ENCODE assay signal across 25 cellular contexts in the genomic region with DNA sequence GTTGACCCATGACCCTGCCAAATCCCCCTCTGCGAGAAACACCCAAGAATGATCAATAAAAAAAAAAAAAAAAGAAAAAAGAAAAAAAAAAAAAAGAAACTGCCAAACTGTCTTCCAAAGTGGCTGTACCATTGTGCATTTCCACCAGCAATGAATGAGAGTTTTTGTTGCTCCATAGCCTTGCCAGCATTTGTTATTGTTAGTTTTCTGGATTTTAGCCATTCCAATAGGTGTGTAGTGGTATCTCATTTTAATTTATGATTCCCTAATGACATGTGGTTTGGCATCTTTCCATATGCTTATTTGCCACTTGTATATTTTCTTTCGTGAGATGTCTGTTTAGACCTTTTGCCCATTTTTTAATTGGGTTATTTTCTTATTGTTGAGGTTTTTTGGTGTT.
"Had no signal": no experiment of that assay in that cellular context is flagged by ENCODE, and none has a peak within 500 bp of the region (broad histone marks: within the 10 kb centered on the region; RNA-seq: fewer than 3 reads in every experiment).

No MANE protein-coding gene starts in this region.

- H3K27me3 Mint-ChIP-seq: naive thymus-derived CD8-positive, alpha-beta T cell; stimulated activated naive CD8-positive, alpha-beta T cell treated with anti-CD3 and anti-CD28 coated beads, Interleukin-15, Interleukin-2, amounts not matched to agents 100 ng/mL and 50 ng/mL, for 24 hours had no signal

- H3K27ac Mint-ChIP-seq: naive thymus-derived CD8-positive, alpha-beta T cell; nephron; stimulated activated effector memory CD8-positive, alpha-beta T cell treated with anti-CD3 and anti-CD28 coated beads, Interleukin-12 subunit alpha, Interleukin-12 subunit beta, amount 100 ng/mL, for 72 hours; stimulated activated naive CD8-positive, alpha-beta T cell treated with anti-CD3 and anti-CD28 coated beads, Interleukin-15, Interleukin-2, amounts not matched to agents 100 ng/mL and 50 ng/mL, for 24 hours had no signal

- H3K9me3 ChIP-seq: left ventricle myocardium inferior, pancreas, prostate gland, sigmoid colon, spleen, suprapubic skin, thoracic aorta, tibial artery, upper lobe of right lung had no signal

- H3K36me3 ChIP-seq: left ventricle myocardium inferior, pancreas, prostate gland, sigmoid colon, spleen, suprapubic skin, thoracic aorta, tibial artery, upper lobe of right lung had no signal

- H3K4me3 Mint-ChIP-seq: naive thymus-derived CD8-positive, alpha-beta T cell; nephron; neural crest cell; stimulated activated effector memory CD8-positive, alpha-beta T cell treated with anti-CD3 and anti-CD28 coated beads, Interleukin-12 subunit alpha, Interleukin-12 subunit beta, amount 100 ng/mL, for 72 hours; stimulated activated naive CD8-positive, alpha-beta T cell treated with anti-CD3 and anti-CD28 coated beads, Interleukin-15, Interleukin-2, amounts not matched to agents 100 ng/mL and 50 ng/mL, for 24 hours had no signal

- H3K27me3 ChIP-seq: pancreas, sigmoid colon, spleen, suprapubic skin, tibial artery, upper lobe of right lung had no signal

- H3K4me1 Mint-ChIP-seq: naive thymus-derived CD8-positive, alpha-beta T cell; nephron; stimulated activated effector memory CD8-positive, alpha-beta T cell treated with anti-CD3 and anti-CD28 coated beads, Interleukin-12 subunit alpha, Interleukin-12 subunit beta, amount 100 ng/mL, for 72 hours had no signal

- H3K36me3 Mint-ChIP-seq: naive thymus-derived CD8-positive, alpha-beta T cell; stimulated activated effector memory CD8-positive, alpha-beta T cell treated with anti-CD3 and anti-CD28 coated beads, Interleukin-12 subunit alpha, Interleukin-12 subunit beta, amount 100 ng/mL, for 72 hours had no signal

- H3K27ac ChIP-seq: left ventricle myocardium inferior, pancreas, prostate gland, sigmoid colon, spleen, suprapubic skin, thoracic aorta, tibial artery, upper lobe of right lung had no signal

- H3K4me1 ChIP-seq: left ventricle myocardium inferior, pancreas, prostate gland, sigmoid colon, spleen, suprapubic skin, tibial artery, upper lobe of right lung had no signal

- ATAC-seq: naive thymus-derived CD8-positive, alpha-beta T cell; pancreas; right cardiac atrium; stimulated activated effector memory CD8-positive, alpha-beta T cell treated with anti-CD3 and anti-CD28 coated beads, Interleukin-12 subunit alpha, Interleukin-12 subunit beta, amount 100 ng/mL, for 72 hours; upper lobe of right lung had no signal

- H3K9me3 Mint-ChIP-seq: naive thymus-derived CD8-positive, alpha-beta T cell; stimulated activated effector memory CD8-positive, alpha-beta T cell treated with anti-CD3 and anti-CD28 coated beads, Interleukin-12 subunit alpha, Interleukin-12 subunit beta, amount 100 ng/mL, for 72 hours; stimulated activated naive CD8-positive, alpha-beta T cell treated with anti-CD3 and anti-CD28 coated beads, Interleukin-15, Interleukin-2, amounts not matched to agents 100 ng/mL and 50 ng/mL, for 24 hours had no signal

- DNase-seq: islet precursor cell; left ventricle myocardium inferior; mesendoderm; naive thymus-derived CD8-positive, alpha-beta T cell; nucleus accumbens; pancreas; retina; right cardiac atrium; sigmoid colon; small intestine; spleen; stimulated activated CD4-positive, alpha-beta T cell treated with anti-CD3 and anti-CD28 coated beads, Interleukin-4, amount 100 ng/mL, for 24 hours; stimulated activated naive CD4-positive, alpha-beta T cell; tibial artery; trophoblast cell; upper lobe of right lung had no signal

- FAIRE-seq: pancreas, small intestine, urothelium cell line had no signal

- H3K4me3 ChIP-seq: left ventricle myocardium inferior, lung, pancreas, prostate gland, sigmoid colon, spleen, suprapubic skin, thoracic aorta, tibial artery, upper lobe of right lung had no signal
